Comparison of ENCODE assay signal across 11 cellular contexts in genomic region chr1:51906306-51907078, GRCh38. TPM values are rescaled to one million over a fixed set of nuclear protein-coding genes. Genes with fewer than 3 reads are reported as not detected.
DNase-seq lines count a peak whose midpoint lies in the region; ATAC-seq and TF ChIP-seq lines count a peak whose summit lies in the region.
"Had no signal": no experiment of that assay in that cellular context is flagged by ENCODE, and none has a peak within 500 bp of the region (broad histone marks: within the 10 kb centered on the region; RNA-seq: fewer than 3 reads in every experiment).

No MANE protein-coding gene starts in this region.

- no peak overlapping the region for H3K4me3 ChIP-seq in CD4-positive, CD25-positive, alpha-beta regulatory T cell (ENCODE audit: low read depth, low read length)
- no peak overlapping the region for H3K4me3 ChIP-seq in astrocyte of the cerebellum (ENCODE audit: low read depth, low read length)
- H3K4me3 ChIP-seq in heart right ventricle = no peak overlapping the region
- H3K4me3 ChIP-seq: GM23338 had no signal

- peaks cover 12% of the 10 kb centered on the region for H3K27me3 Mint-ChIP-seq in CD4-positive, CD25-positive, alpha-beta regulatory T cell

- H3K4me3 Mint-ChIP-seq in CD4-positive, CD25-positive, alpha-beta regulatory T cell = no peak overlapping the region
- H3K4me3 Mint-ChIP-seq: GM23338 had no signal

- no peak for ATAC-seq in CD4-positive, CD25-positive, alpha-beta regulatory T cell (ENCODE audit: low read depth in 2 of 2)
- no peak for ATAC-seq in GM18520 (IDR thresholded peaks at IDR 0.05; ENCODE audit: unreplicated experiment)
- ATAC-seq in heart right ventricle = no peak
- no peak for ATAC-seq in left cardiac atrium
- ATAC-seq: GM23338 had no signal

- H3K4me1 Mint-ChIP-seq in CD4-positive, CD25-positive, alpha-beta regulatory T cell = no peaks in the 10 kb centered on the region

- H3K4me1 ChIP-seq in CD4-positive, CD25-positive, alpha-beta regulatory T cell (ENCODE audit: control insufficient read depth, insufficient read depth, low read length, poor library complexity, severe bottlenecking) = no peaks in the 10 kb centered on the region
- H3K4me1 ChIP-seq in heart right ventricle = no peaks in the 10 kb centered on the region

- no peak for TF ChIP-seq CTCF in astrocyte of the cerebellum (IDR thresholded peaks at IDR 0.05; ENCODE audit: low read depth, low read length, missing control alignments)
- no peak for TF ChIP-seq CTCF in heart right ventricle (IDR thresholded peaks at IDR 0.05)

- intact Hi-C loops in heart right ventricle (cut with DNase I) (no loop called here), left cardiac atrium (cut with DNase I) (no loop called here)

- H3K36me3 Mint-ChIP-seq in CD4-positive, CD25-positive, alpha-beta regulatory T cell = no peaks in the 10 kb centered on the region

- DNase-seq in CD4-positive, CD25-positive, alpha-beta regulatory T cell = no peak
- peak; percentile 38 for DNase-seq in LHCN-M2 (ENCODE audit: low read depth)
- DNase-seq in astrocyte of the cerebellum (ENCODE audit: low read depth) = peak; percentile 23
- peak; percentile 72 for DNase-seq in kidney glomerular epithelial cell (lab: John Stamatoyannopoulos, UW)
- no peak for DNase-seq in effector CD8-positive, alpha-beta T cell (lab: John Stamatoyannopoulos, UW)
- DNase-seq in heart right ventricle = no peak
- DNase-seq in left cardiac atrium = no peak
- DNase-seq: activated effector memory CD4-positive, alpha-beta T cell treated with Interleukin-2 at 50 U/mL for 16 hours; islet precursor cell had no signal

- H3K27ac Mint-ChIP-seq in CD4-positive, CD25-positive, alpha-beta regulatory T cell = peak overlapping the region in 2 of 3 donors; percentile 54 to 98
- H3K27ac Mint-ChIP-seq: GM23338 had no signal

- 66 to 72% methylated on average over 4 of the region's 4 CpGs for WGBS in heart right ventricle, 2 donors

- H3K36me3 ChIP-seq in CD4-positive, CD25-positive, alpha-beta regulatory T cell (ENCODE audit: control insufficient read depth, insufficient read depth, low read length) = no peaks in the 10 kb centered on the region
- no peaks in the 10 kb centered on the region for H3K36me3 ChIP-seq in heart right ventricle

- peaks cover 17% of the 10 kb centered on the region for H3K27me3 ChIP-seq in CD4-positive, CD25-positive, alpha-beta regulatory T cell (ENCODE audit: control insufficient read depth, insufficient read depth, low read length)
- peaks cover 0 to 62% (median 29%) of the 10 kb centered on the region in 7 donors for H3K27me3 ChIP-seq in heart right ventricle

- in situ Hi-C loops in astrocyte of the cerebellum (cut with HindIII; ENCODE audit: low sequenced_read_pairs) = no loop called here

- H3K9me3 Mint-ChIP-seq in CD4-positive, CD25-positive, alpha-beta regulatory T cell = peaks cover 0 to 10% (median 4%) of the 10 kb centered on the region in 7 donors

- H3K27ac ChIP-seq in CD4-positive, CD25-positive, alpha-beta regulatory T cell (ENCODE audit: insufficient read depth, low read length, poor library complexity, severe bottlenecking) = no peak overlapping the region
- no peak overlapping the region for H3K27ac ChIP-seq in heart right ventricle

- no peaks in the 10 kb centered on the region for H3K9me3 ChIP-seq in CD4-positive, CD25-positive, alpha-beta regulatory T cell (ENCODE audit: control insufficient read depth in 2 of 2, low read length in 2 of 2)
- H3K9me3 ChIP-seq in heart right ventricle = no peaks in the 10 kb centered on the region

RNA-seq across cellular contexts. Expression of gene NRDC, which starts 28.0 kb away (rescaled TPM):
- total RNA-seq in CD4-positive, CD25-positive, alpha-beta regulatory T cell = 143 TPM
- 10 to 100 TPM; 62.4 to 77.3 (median 74.0) TPM for polyA plus RNA-seq in CD4-positive, CD25-positive, alpha-beta regulatory T cell
- total RNA-seq in LHCN-M2 (2014; rRNA removed) = 57.3 and 59.6 TPM in 2 replicates
- 101 TPM for polyA plus RNA-seq in LHCN-M2 (2012)
- total RNA-seq in heart right ventricle = 100 to 1,000 TPM; 115 to 163 (median 135) TPM
- polyA plus RNA-seq in heart right ventricle = 100 to 1,000 TPM in 1 of 2 donors, 10 to 100 TPM in 1; 77.8 to 228 TPM
- total RNA-seq in left cardiac atrium = 100 to 1,000 TPM; 120 to 136 TPM

Comparison
In these comparisons a context has a peak if more than half of its experiments do, and no peak if none do; other contexts are left out.
1. DNase-seq: peak in LHCN-M2 (single experiment), astrocyte of the cerebellum (single experiment) and kidney glomerular epithelial cell (single experiment); none in CD4-positive, CD25-positive, alpha-beta regulatory T cell (0 of 3), effector CD8-positive, alpha-beta T cell (single experiment), heart right ventricle (0 of 2) and left cardiac atrium (single experiment).